In genomic region chr10:69750011-69750373, GRCh38 we compare ENCODE assay signal across 21 cellular contexts. TPM values are rescaled to one million over a fixed set of nuclear protein-coding genes. Genes with fewer than 3 reads are reported as not detected.
"Had no signal": no experiment of that assay in that cellular context is flagged by ENCODE, and none has a peak within 500 bp of the region (broad histone marks: within the 10 kb centered on the region; RNA-seq: fewer than 3 reads in every experiment).

No MANE protein-coding gene starts in this region.

- H3K4me3 ChIP-seq: coronary artery, hepatocyte, lung, right atrium auricular region, stomach had no signal

- H2AFZ ChIP-seq: hepatocyte had no signal

- H3K79me2 ChIP-seq: hepatocyte had no signal

- H3K4me2 ChIP-seq: hepatocyte had no signal

- H3K36me3 ChIP-seq: right atrium auricular region, stomach had no signal

- H3K27ac Mint-ChIP-seq: endodermal cell; naive thymus-derived CD4-positive, alpha-beta T cell had no signal

- H3K4me1 ChIP-seq: right atrium auricular region had no signal

- H3K36me3 Mint-ChIP-seq: naive thymus-derived CD4-positive, alpha-beta T cell had no signal

- H3K9me3 ChIP-seq: right atrium auricular region, stomach had no signal

- H3K27ac ChIP-seq: coronary artery, foreskin keratinocyte, hepatocyte, right atrium auricular region, stomach had no signal

- DNase-seq: effector CD4-positive, alpha-beta T cell; endodermal cell; erythroblast; foreskin keratinocyte; kidney; left cardiac atrium; left ventricle myocardium superior; mesendoderm; naive thymus-derived CD4-positive, alpha-beta T cell; posterior cingulate gyrus; small intestine; stimulated activated CD4-positive, alpha-beta T cell treated with anti-CD3 and anti-CD28 coated beads, Interleukin-12 subunit alpha, Interleukin-12 subunit beta, amount 100 ng/mL, for 4 hours; stimulated activated naive CD4-positive, alpha-beta T cell; stomach; substantia nigra; trophoblast cell had no signal

- H3K4me3 Mint-ChIP-seq: endodermal cell; naive thymus-derived CD4-positive, alpha-beta T cell had no signal

- H3K27me3 ChIP-seq: hepatocyte, right atrium auricular region had no signal

- H3K4me1 Mint-ChIP-seq: naive thymus-derived CD4-positive, alpha-beta T cell had no signal

- H3K9me3 Mint-ChIP-seq: endodermal cell; naive thymus-derived CD4-positive, alpha-beta T cell had no signal

- FAIRE-seq: endothelial cell of umbilical vein, kidney, small intestine had no signal

- ATAC-seq: left ventricle myocardium superior; naive thymus-derived CD4-positive, alpha-beta T cell had no signal

RNA-seq across cellular contexts. Expression of gene COL13A1, which starts 51.7 kb away (rescaled TPM):
- polyA plus RNA-seq: naive thymus-derived CD4-positive, alpha-beta T cell had no signal
